ENCODE assay signal across 8 cellular contexts in the genomic region with DNA sequence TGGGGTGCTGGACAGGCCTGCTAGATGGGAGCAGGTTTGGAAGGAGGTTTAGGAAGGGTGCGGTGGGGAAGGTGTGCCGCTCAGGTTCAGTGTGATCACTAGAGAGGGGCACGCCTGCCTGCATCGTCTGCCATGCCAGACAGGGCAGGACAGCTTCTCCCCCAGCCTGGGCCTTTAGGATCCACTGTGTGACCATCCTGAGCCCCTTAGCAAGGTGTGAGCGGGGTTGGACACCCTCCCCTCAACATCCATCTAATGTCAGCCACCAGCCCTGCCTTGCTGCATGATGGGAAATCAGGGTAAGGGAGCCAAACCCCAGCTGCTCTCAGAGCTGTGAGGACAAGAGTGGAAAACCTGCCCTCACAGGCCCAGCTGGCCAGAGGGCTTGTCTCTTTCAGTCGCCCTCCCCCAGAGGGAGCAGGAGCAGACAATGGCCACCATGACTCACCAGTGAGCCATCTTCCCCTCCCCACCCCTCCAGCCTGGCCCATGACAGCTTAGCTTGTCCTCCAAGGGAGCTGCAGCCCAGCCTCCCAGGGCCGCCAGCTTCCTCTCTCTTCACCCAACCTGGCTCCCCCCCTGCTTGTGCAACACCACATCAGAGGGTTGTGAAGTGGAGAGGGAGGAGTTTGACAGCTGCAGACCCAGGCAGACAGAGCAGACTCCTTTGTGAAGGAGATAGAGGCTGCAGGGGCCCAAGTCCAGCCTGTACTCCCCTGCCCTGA. TPM values are rescaled to one million over a fixed set of nuclear protein-coding genes. Genes with fewer than 3 reads are reported as not detected.
DNase-seq lines count a peak whose midpoint lies in the region; ATAC-seq and TF ChIP-seq lines count a peak whose summit lies in the region.

No MANE protein-coding gene starts in this region.

- H3K9me3 ChIP-seq in adrenal gland (replicated peaks in 1 of 3) (no peaks in the 10 kb centered on the region), heart left ventricle (no peaks in the 10 kb centered on the region)

- H3K36me3 ChIP-seq in adrenal gland (replicated peaks in 1 of 2) (no peaks in the 10 kb centered on the region), heart left ventricle (no peaks in the 10 kb centered on the region)

- peak; percentile 84 for DNase-seq in DMS79 (lab: John Stamatoyannopoulos, UW)
- DNase-seq in MV-4-11 (lab: John Stamatoyannopoulos, UW) = peak; percentile 99
- peak; percentile 75 to 79 for DNase-seq in SW 1271 (lab: John Stamatoyannopoulos, UW)
- peak; percentile 90 to 99 (median 98) for DNase-seq in adrenal gland
- DNase-seq in heart left ventricle = peak; percentile 81 to 94 (median 84)
- DNase-seq in posterior vena cava (ENCODE audit: low spot score) = peak; percentile 97
- no peak for DNase-seq in type B pancreatic cell (ENCODE audit: extremely low spot score, unreplicated experiment)

- H3K4me1 ChIP-seq in adrenal gland (replicated peaks in 1 of 2) (peaks cover 20 to 42% of the 10 kb centered on the region in 2 donors), heart left ventricle (peaks cover 0 to 64% (median 18%) of the 10 kb centered on the region in 12 donors)

- TF ChIP-seq CTCF in adrenal gland (IDR thresholded peaks at IDR 0.05) = no peak
- TF ChIP-seq CTCF in heart left ventricle (IDR thresholded peaks at IDR 0.05) = peak in 2 of 12 donors; percentile 5 to 9
- TF ChIP-seq CTCF in type B pancreatic cell (conservative IDR thresholded peaks at IDR 0.05) = no peak

- TF ChIP-seq POLR2A in adrenal gland (IDR thresholded peaks at IDR 0.05) = peak in 1 of 2 donors; percentile 52
- no peak for TF ChIP-seq POLR2A in heart left ventricle (IDR thresholded peaks at IDR 0.05)

- H3K27ac ChIP-seq in adrenal gland (peak overlapping the region in 4 of 5 donors; percentile 23 to 90 (median 70)), heart left ventricle (peak overlapping the region in 6 of 12 donors; percentile 11 to 88 (median 40))

- H3K27me3 Mint-ChIP-seq in type B pancreatic cell = no peaks in the 10 kb centered on the region

- peak; percentile 63 to 97 (median 94) for ATAC-seq in heart left ventricle
- ATAC-seq in GM21528 (IDR thresholded peaks at IDR 0.05; ENCODE audit: low FRiP score, unreplicated experiment) = no peak

- H3K4me3 ChIP-seq in adrenal gland (no peak overlapping the region), heart left ventricle (peak overlapping the region in 1 of 12 donors; percentile 16)

- peaks cover 35% of the 10 kb centered on the region for H3K4me1 Mint-ChIP-seq in type B pancreatic cell (ENCODE audit: unreplicated experiment)

- H3K27ac Mint-ChIP-seq in type B pancreatic cell = peak overlapping the region; percentile 96

- no peaks in the 10 kb centered on the region for H3K36me3 Mint-ChIP-seq in type B pancreatic cell

- H3K27me3 ChIP-seq in adrenal gland = no peaks in the 10 kb centered on the region
- no peaks in the 10 kb centered on the region for H3K27me3 ChIP-seq in heart left ventricle

- H3K4me3 Mint-ChIP-seq in type B pancreatic cell = peak overlapping the region; percentile 51

- WGBS in adrenal gland, 4 donors = 70 to 100% (median 75%) methylated on average over 4 to 7 of the region's 7 CpGs
- WGBS in heart left ventricle, 4 donors = 79 to 87% (median 83%) methylated on average over 7 of the region's 7 CpGs

- no peaks in the 10 kb centered on the region for H3K9me3 Mint-ChIP-seq in type B pancreatic cell

- intact Hi-C loops in adrenal gland (cut with DNase I) = no loop called here
- intact Hi-C loops in heart left ventricle (cut with DNase I) = no loop called here
- intact Hi-C loops in posterior vena cava (cut with DNase I) = no loop called here

RNA-seq across cellular contexts. Expression of a gene that starts 37.0 kb away (rescaled TPM):
- total RNA-seq in adrenal gland (1 to 10 TPM; 1.7 to 9.9 (median 7.2) TPM), heart left ventricle (1 to 10 TPM in 3 of 9 donors, under 1 TPM in 6; 0.25 to 2.6 (median 0.82) TPM), posterior vena cava (1 to 10 TPM; 1.1 to 1.5 TPM), type B pancreatic cell (ENCODE audit: low replicate concordance) (13.5 and 17.7 TPM in 2 replicates)
- polyA plus RNA-seq in adrenal gland (1 to 10 TPM in 2 of 3 donors, under 1 TPM in 1; 0.95 to 1.9 (median 1.8) TPM), heart left ventricle (under 1 TPM; 0.46 to 0.50 TPM)

RNA-seq across cellular contexts. Expression of a gene that starts 56.8 kb away (rescaled TPM):
- total RNA-seq in adrenal gland (10 to 100 TPM in 3 of 8 donors, 1 to 10 TPM in 5; 2.3 to 33.2 (median 8.4) TPM), heart left ventricle (1 to 10 TPM in 8 of 9 donors, under 1 TPM in 1; 0.97 to 5.1 (median 2.1) TPM), posterior vena cava (1 to 10 TPM; 4.1 to 4.6 TPM), type B pancreatic cell (ENCODE audit: low replicate concordance) (3.0 and 6.2 TPM in 2 replicates)
- polyA plus RNA-seq in adrenal gland (10 to 100 TPM in 1 of 3 donors, 1 to 10 TPM in 2; 3.3 to 11.2 (median 3.3) TPM), heart left ventricle (1 to 10 TPM; 1.4 to 2.0 TPM)
